10 cellular contexts compared by ENCODE assay signal in genomic region chr20:57323034-57323433, GRCh38. TPM values are rescaled to one million over a fixed set of nuclear protein-coding genes. Genes with fewer than 3 reads are reported as not detected.
DNase-seq lines count a peak whose midpoint lies in the region; ATAC-seq and TF ChIP-seq lines count a peak whose summit lies in the region.
"Had no signal": no experiment of that assay in that cellular context is flagged by ENCODE, and none has a peak within 500 bp of the region (broad histone marks: within the 10 kb centered on the region; RNA-seq: fewer than 3 reads in every experiment).

No MANE protein-coding gene starts in this region.

- no peak for TF ChIP-seq POLR2A in gastrocnemius medialis (IDR thresholded peaks at IDR 0.05)

- no peaks in the 10 kb centered on the region for H3K79me2 ChIP-seq in GM23248 (ENCODE audit: insufficient read depth)

- no peaks in the 10 kb centered on the region for H3K36me3 ChIP-seq in GM23248 (ENCODE audit: low read depth)
- H3K36me3 ChIP-seq in gastrocnemius medialis: no peaks in the 10 kb centered on the region

- no peak for TF ChIP-seq CTCF in foreskin fibroblast (IDR thresholded peaks at IDR 0.05; ENCODE audit: low read depth, low read length)
- no peak for TF ChIP-seq CTCF in gastrocnemius medialis (IDR thresholded peaks at IDR 0.05 in 4 of 5, conservative IDR thresholded peaks at IDR 0.05 in 1 of 5)

- H3K4me3 ChIP-seq in GM23248: no peak overlapping the region
- H3K4me3 ChIP-seq in foreskin fibroblast (ENCODE audit: low read depth in 1 of 2, low read length in 2 of 2): no peak overlapping the region
- no peak overlapping the region for H3K4me3 ChIP-seq in gastrocnemius medialis

- in situ Hi-C loops in GM23248 (cut with MboI) (no loop called here), gastrocnemius medialis (cut with MboI; ENCODE audit: low sequenced_read_pairs in 4 of 4) (no loop called here)

- no peak overlapping the region for H3K9ac ChIP-seq in GM23248

- intact Hi-C loops in gastrocnemius medialis (cut with DNase I; ENCODE audit: low total_unique reads): no loop called here

- peaks cover 0 to 1% of the 10 kb centered on the region in 2 donors for H3K4me1 Mint-ChIP-seq in stimulated activated naive B cell treated with anti-CD40 and anti-IgM and Interleukin-4, amounts not matched to agents 10 μg/mL and 1 μg/mL and 100 μg/mL, for 72 hours
- H3K4me1 Mint-ChIP-seq: memory B cell had no signal

- H3K4me2 ChIP-seq in GM23248 (ENCODE audit: unreplicated experiment): peak overlapping the region; percentile 63

- no peaks in the 10 kb centered on the region for H3K9me2 ChIP-seq in GM23248 (ENCODE audit: insufficient read depth)

- no peak overlapping the region for H3K27ac ChIP-seq in GM23248
- no peak overlapping the region for H3K27ac ChIP-seq in gastrocnemius medialis

- peaks cover 58 to 77% of the 10 kb centered on the region in 2 donors for H3K27me3 Mint-ChIP-seq in stimulated activated naive B cell treated with anti-CD40 and anti-IgM and Interleukin-4, amounts not matched to agents 10 μg/mL and 1 μg/mL and 100 μg/mL, for 72 hours

- peak; percentile 88 to 91 for ATAC-seq in stimulated activated naive B cell treated with anti-CD40 and anti-IgM and Interleukin-4, amounts not matched to agents 10 μg/mL and 1 μg/mL and 100 μg/mL, for 72 hours (replicated peaks)
- ATAC-seq in activated CD4-positive, CD25-positive, alpha-beta regulatory T cell treated with anti-CD3 and anti-CD28 coated beads, Interleukin-2, amount 50 U/mL, for 24 hours: no peak
- no peak for ATAC-seq in gastrocnemius medialis

- H3K27ac Mint-ChIP-seq in stimulated activated naive B cell treated with anti-CD40 and anti-IgM and Interleukin-4, amounts not matched to agents 10 μg/mL and 1 μg/mL and 100 μg/mL, for 72 hours: no peak overlapping the region
- H3K27ac Mint-ChIP-seq: memory B cell had no signal

- H3K4me3 Mint-ChIP-seq in stimulated activated naive B cell treated with anti-CD40 and anti-IgM and Interleukin-4, amounts not matched to agents 10 μg/mL and 1 μg/mL and 100 μg/mL, for 72 hours: no peak overlapping the region
- H3K4me3 Mint-ChIP-seq: memory B cell had no signal

- H3K27me3 ChIP-seq in GM23248 (replicated peaks; ENCODE audit: insufficient read depth): peaks cover 31% of the 10 kb centered on the region
- H3K27me3 ChIP-seq in gastrocnemius medialis: peaks cover 5 to 11% (median 7%) of the 10 kb centered on the region in 3 donors

- H3K9me3 ChIP-seq in GM23248 (ENCODE audit: low read depth) (no peaks in the 10 kb centered on the region), gastrocnemius medialis (no peaks in the 10 kb centered on the region)

- no peaks in the 10 kb centered on the region for H3K9me3 Mint-ChIP-seq in stimulated activated naive B cell treated with anti-CD40 and anti-IgM and Interleukin-4, amounts not matched to agents 10 μg/mL and 1 μg/mL and 100 μg/mL, for 72 hours
- H3K9me3 Mint-ChIP-seq: memory B cell had no signal

- no peaks in the 10 kb centered on the region for H3K36me3 Mint-ChIP-seq in stimulated activated naive B cell treated with anti-CD40 and anti-IgM and Interleukin-4, amounts not matched to agents 10 μg/mL and 1 μg/mL and 100 μg/mL, for 72 hours
- H3K36me3 Mint-ChIP-seq: memory B cell had no signal

- no peak overlapping the region for H2AFZ ChIP-seq in GM23248

- H3K4me1 ChIP-seq in GM23248 (ENCODE audit: insufficient read depth): peaks cover 7% of the 10 kb centered on the region
- no peaks in the 10 kb centered on the region for H3K4me1 ChIP-seq in gastrocnemius medialis

- no peaks in the 10 kb centered on the region for H4K20me1 ChIP-seq in GM23248 (ENCODE audit: insufficient read depth)

- whole genome bisulfite sequencing in GM23248 (ENCODE audit: low coverage in 1 of 2, low lambda C conversion rate in 2 of 2, missing lambda C conversion rate in 2 of 2), 2 experiments: 3 to 5% methylated on average over 6 of the region's 6 CpGs

- DNase-seq in GM23248 (peak; percentile 81), NOMO-1 treated with dmso at 0.1 percent for 144 hours (lab: John Stamatoyannopoulos, UW; ENCODE audit: unreplicated experiment) (peak; percentile 7), foreskin fibroblast (peak; percentile 14 to 43), GF-D8 (lab: John Stamatoyannopoulos, UW) (no peak), gastrocnemius medialis (no peak)
- no peak for DNase-seq in stimulated activated naive B cell treated with anti-CD40 and anti-IgM and Interleukin-4, amounts not matched to agents 10 μg/mL and 1 μg/mL and 100 μg/mL, for 72 hours
- DNase-seq: IMR-90 had no signal

- H3F3A ChIP-seq in GM23248 (ENCODE audit: insufficient read depth): no peaks in the 10 kb centered on the region

RNA-seq across cellular contexts. Expression of gene SPO11, which starts 6.6 kb away (rescaled TPM):
- not detected in 2 replicates for total RNA-seq in GM23248 (2014; rRNA removed; shearing (Covaris generic))
- not detected in 2 replicates for polyA plus RNA-seq in GM23248 (2016; fragmentation: Nextera tagmentation; extraction: Ambion mirVana)
- total RNA-seq in gastrocnemius medialis: not detected
- total RNA-seq: cardiac septum, IMR-90 had no signal
- polyA plus RNA-seq: IMR-90 had no signal

RNA-seq across cellular contexts. Expression of gene RAE1, which starts 28.0 kb away (rescaled TPM):
- 21.5 and 34.7 TPM in 2 replicates for total RNA-seq in GM23248 (2014; rRNA removed; shearing (Covaris generic))
- 54.8 and 55.9 TPM in 2 replicates for polyA plus RNA-seq in GM23248 (2016; fragmentation: Nextera tagmentation; extraction: Ambion mirVana)
- total RNA-seq in gastrocnemius medialis: 10 to 100 TPM; 15.8 to 35.8 (median 20.6) TPM

RNA-seq across cellular contexts. Expression of gene BMP7, which starts 56.6 kb away (rescaled TPM):
- total RNA-seq in GM23248 (2014; rRNA removed; shearing (Covaris generic)): not detected in 2 replicates
- polyA plus RNA-seq in GM23248 (2016; fragmentation: Nextera tagmentation; extraction: Ambion mirVana): 0.09 TPM in 1 of 2 replicates, not detected in the other
- total RNA-seq in gastrocnemius medialis: under 1 TPM in 1 of 4 donors, not detected in 3; 0.52 TPM
- total RNA-seq: IMR-90 had no signal
- polyA plus RNA-seq: IMR-90 had no signal

Comparison
In these comparisons a context has a peak if more than half of its experiments do, and no peak if none do; other contexts are left out.
1. DNase-seq: peak in GM23248 (single experiment), NOMO-1 treated with dmso at 0.1 percent for 144 hours (single experiment) and foreskin fibroblast (2 of 2); none in stimulated activated naive B cell treated with anti-CD40 and anti-IgM and Interleukin-4, amounts not matched to agents 10 μg/mL and 1 μg/mL and 100 μg/mL, for 72 hours (single experiment), GF-D8 (single experiment) and gastrocnemius medialis (0 of 2).
2. ATAC-seq: peak in stimulated activated naive B cell treated with anti-CD40 and anti-IgM and Interleukin-4, amounts not matched to agents 10 μg/mL and 1 μg/mL and 100 μg/mL, for 72 hours (2 of 2); none in activated CD4-positive, CD25-positive, alpha-beta regulatory T cell treated with anti-CD3 and anti-CD28 coated beads, Interleukin-2, amount 50 U/mL, for 24 hours (0 of 2) and gastrocnemius medialis (0 of 2).